2 cellular contexts compared by ENCODE assay signal in the genomic region with DNA sequence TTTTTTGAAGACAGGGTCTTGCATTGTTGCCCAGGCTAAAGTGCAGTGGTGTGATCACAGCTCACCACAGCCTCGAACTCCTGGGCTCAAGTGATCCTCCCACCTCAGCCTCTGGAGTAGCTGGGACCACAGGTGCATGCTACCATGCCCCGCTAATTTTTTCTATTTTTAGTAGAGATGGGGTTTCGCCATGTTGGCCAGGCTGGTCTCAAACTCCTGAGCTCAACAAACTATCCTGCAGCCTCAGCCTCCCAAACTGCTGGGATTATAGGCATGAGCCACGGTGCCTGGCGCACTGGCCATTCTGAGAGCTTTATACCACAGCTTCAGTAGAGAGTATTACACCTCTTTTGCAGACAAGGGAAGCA. TPM values are rescaled to one million over a fixed set of nuclear protein-coding genes. Genes with fewer than 3 reads are reported as not detected.
"Had no signal": no experiment of that assay in that cellular context is flagged by ENCODE, and none has a peak within 500 bp of the region (broad histone marks: within the 10 kb centered on the region; RNA-seq: fewer than 3 reads in every experiment).

No MANE protein-coding gene starts in this region.

RNA-seq across cellular contexts. Expression of a gene that starts 31.5 kb away (rescaled TPM):
- total RNA-seq: activated CD8-positive, alpha-beta memory T cell treated with anti-CD3 and anti-CD28 coated beads for 36 hours; chondrocyte had no signal
